ENCODE assay signal across 15 cellular contexts in genomic region chr3:169348981-169349942, GRCh38.
A peak's percentile ranks its signal among the peaks of the same experiment; 100 is the strongest.
DNase-seq lines count a peak whose midpoint lies in the region; TF ChIP-seq lines count a peak whose summit lies in the region.
"Had no signal": no experiment of that assay in that cellular context is flagged by ENCODE, and none has a peak within 500 bp of the region (broad histone marks: within the 10 kb centered on the region; RNA-seq: fewer than 3 reads in every experiment).

No MANE protein-coding gene starts in this region.

- no peaks in the 10 kb centered on the region for H3K36me3 Mint-ChIP-seq in nephron progenitor cell (ENCODE audit: low read depth)
- H3K36me3 Mint-ChIP-seq: CD14-positive monocyte had no signal

- peaks cover 37% of the 10 kb centered on the region for H3K4me1 Mint-ChIP-seq in nephron progenitor cell

- DNase-seq in ELR (ENCODE audit: low read depth) (peak; percentile 57), SW480 (ENCODE audit: low spot score) (peak; percentile 20), epithelial cell of proximal tubule (ENCODE audit: low read depth) (peak; percentile 44), nephron progenitor cell (no peak), SHP77 (lab: John Stamatoyannopoulos, UW) (no peak), C1 segment of cervical spinal cord (lab: John Stamatoyannopoulos, UW) (no peak), NCI-H2227 (lab: John Stamatoyannopoulos, UW; ENCODE audit: unreplicated experiment) (no peak), T-helper 2 cell (no peak)
- DNase-seq: brain microvascular endothelial cell, mesenchymal stem cell, NCI-H2171 treated with DMSO at 0.1 percent for 48 hours, uterus, WERI-Rb-1 had no signal

- no peak overlapping the region for H3K4me3 ChIP-seq in epithelial cell of proximal tubule (ENCODE audit: low read depth, low read length)
- H3K4me3 ChIP-seq: HAP-1, uterus had no signal

- H3K27ac Mint-ChIP-seq in nephron progenitor cell, result peak overlapping the region; percentile 84

- no peaks in the 10 kb centered on the region for H3K9me3 Mint-ChIP-seq in nephron progenitor cell
- H3K9me3 Mint-ChIP-seq: CD14-positive monocyte had no signal

- TF ChIP-seq CTCF in epithelial cell of proximal tubule (conservative IDR thresholded peaks at IDR 0.05; ENCODE audit: low read depth, low read length) (no peak), nephron progenitor cell (IDR thresholded peaks at IDR 0.05) (no peak)

- H3K27me3 Mint-ChIP-seq in nephron progenitor cell (ENCODE audit: low read depth, poor library complexity), result peaks cover 10% of the 10 kb centered on the region

- H3K4me3 Mint-ChIP-seq in nephron progenitor cell, result no peak overlapping the region

Comparison
In these comparisons a context has a peak if more than half of its experiments do, and no peak if none do; other contexts are left out.
1. DNase-seq: peak in ELR (single experiment), SW480 (single experiment) and epithelial cell of proximal tubule (single experiment); none in nephron progenitor cell (single experiment), SHP77 (0 of 2), C1 segment of cervical spinal cord (0 of 14), NCI-H2227 (single experiment) and T-helper 2 cell (0 of 5).